In the genomic region with DNA sequence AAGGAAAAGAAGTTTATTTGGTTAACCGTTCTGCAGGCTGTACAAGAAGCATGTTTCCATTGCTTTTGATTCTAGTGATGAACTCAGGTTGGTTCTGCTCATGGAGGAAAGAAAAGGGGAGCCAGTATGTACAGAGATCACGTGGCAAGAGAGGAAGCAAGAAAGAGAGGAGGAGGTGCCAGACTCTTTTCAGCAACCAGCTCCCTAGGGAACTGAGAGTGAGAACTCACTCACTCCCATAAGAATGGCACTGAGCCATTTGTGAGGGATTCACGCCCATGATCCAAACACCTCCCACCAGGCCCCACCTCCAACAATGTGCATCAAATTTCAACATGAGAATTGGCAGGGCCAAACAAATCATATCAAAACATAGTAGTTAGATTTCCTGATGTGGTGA, we compare ENCODE assay signal across 10 cellular contexts.
A peak's percentile ranks its signal among the peaks of the same experiment; 100 is the strongest.
DNase-seq lines count a peak whose midpoint lies in the region; ATAC-seq and TF ChIP-seq lines count a peak whose summit lies in the region.
"Had no signal": no experiment of that assay in that cellular context is flagged by ENCODE, and none has a peak within 500 bp of the region (broad histone marks: within the 10 kb centered on the region; RNA-seq: fewer than 3 reads in every experiment).

No MANE protein-coding gene starts in this region.

- no peaks in the 10 kb centered on the region for H3K27me3 Mint-ChIP-seq in stimulated activated memory B cell treated with anti-CD40 and anti-IgM and Interleukin-4, amounts not matched to agents 10 μg/mL and 1 μg/mL and 100 μg/mL, for 72 hours

- DNase-seq in NCI-H82 (lab: John Stamatoyannopoulos, UW) (peak; percentile 36), NCI-H82 treated with DMSO at 0.1 percent for 48 hours (lab: John Stamatoyannopoulos, UW; ENCODE audit: unreplicated experiment) (no peak), NCI-H2107 (lab: John Stamatoyannopoulos, UW) (peak; percentile 82), epithelial cell of esophagus (ENCODE audit: low read depth) (peak; percentile 28), COR-L47 (lab: John Stamatoyannopoulos, UW) (no peak)
- DNase-seq: gastrocnemius medialis had no signal

- no peak for TF ChIP-seq CTCF in epithelial cell of esophagus (IDR thresholded peaks at IDR 0.05; ENCODE audit: insufficient read depth, low read depth, low read length, missing control alignments)

- no peak overlapping the region for H3K4me3 ChIP-seq in epithelial cell of esophagus (ENCODE audit: low read length)
- H3K4me3 ChIP-seq: cardiac muscle cell, gastrocnemius medialis had no signal

- peaks cover 7% of the 10 kb centered on the region for H3K4me1 Mint-ChIP-seq in stimulated activated memory B cell treated with anti-CD40 and anti-IgM and Interleukin-4, amounts not matched to agents 10 μg/mL and 1 μg/mL and 100 μg/mL, for 72 hours

- no peak overlapping the region for H3K27ac Mint-ChIP-seq in stimulated activated memory B cell treated with anti-CD40 and anti-IgM and Interleukin-4, amounts not matched to agents 10 μg/mL and 1 μg/mL and 100 μg/mL, for 72 hours

- H3K36me3 Mint-ChIP-seq in stimulated activated memory B cell treated with anti-CD40 and anti-IgM and Interleukin-4, amounts not matched to agents 10 μg/mL and 1 μg/mL and 100 μg/mL, for 72 hours, result no peaks in the 10 kb centered on the region

- ATAC-seq in stimulated activated memory B cell treated with anti-CD40 and anti-IgM and Interleukin-4, amounts not matched to agents 10 μg/mL and 1 μg/mL and 100 μg/mL, for 72 hours, result peak; percentile 39
- ATAC-seq in HG03520 (IDR thresholded peaks at IDR 0.05; ENCODE audit: unreplicated experiment) (no peak), HG02870 (IDR thresholded peaks at IDR 0.05; ENCODE audit: unreplicated experiment) (no peak)
- ATAC-seq: gastrocnemius medialis had no signal

- no peak overlapping the region for H3K4me3 Mint-ChIP-seq in stimulated activated memory B cell treated with anti-CD40 and anti-IgM and Interleukin-4, amounts not matched to agents 10 μg/mL and 1 μg/mL and 100 μg/mL, for 72 hours

- no peaks in the 10 kb centered on the region for H3K9me3 Mint-ChIP-seq in stimulated activated memory B cell treated with anti-CD40 and anti-IgM and Interleukin-4, amounts not matched to agents 10 μg/mL and 1 μg/mL and 100 μg/mL, for 72 hours

Comparison
In these comparisons a context has a peak if more than half of its experiments do, and no peak if none do; other contexts are left out.
1. DNase-seq: peak in NCI-H82 (single experiment), NCI-H2107 (single experiment) and epithelial cell of esophagus (single experiment); none in NCI-H82 treated with DMSO at 0.1 percent for 48 hours (single experiment) and COR-L47 (single experiment).